In genomic region chr4:123234966-123235365, GRCh38 we compare ENCODE assay signal across 19 cellular contexts.
DNase-seq lines count a peak whose midpoint lies in the region; ATAC-seq and TF ChIP-seq lines count a peak whose summit lies in the region.
"Had no signal": no experiment of that assay in that cellular context is flagged by ENCODE, and none has a peak within 500 bp of the region (broad histone marks: within the 10 kb centered on the region; RNA-seq: fewer than 3 reads in every experiment).

No MANE protein-coding gene starts in this region.

- H4K20me1 ChIP-seq in GM23248 (ENCODE audit: insufficient read depth) (no peaks in the 10 kb centered on the region), SK-N-SH (ENCODE audit: insufficient read depth) (no peaks in the 10 kb centered on the region)
- H4K20me1 ChIP-seq: BLaER1 treated with 17β-estradiol and CSF1 and Interleukin-3, amounts not matched to agents 10 nM and 100 nM had no signal

- peaks cover 45% of the 10 kb centered on the region for H3F3A ChIP-seq in GM23248 (ENCODE audit: insufficient read depth)
- peaks cover 14% of the 10 kb centered on the region for H3F3A ChIP-seq in SK-N-SH (replicated peaks; ENCODE audit: insufficient read depth)

- in situ Hi-C loops in GM23248 (cut with MboI): no loop called here

- no peaks in the 10 kb centered on the region for H3K79me2 ChIP-seq in GM23248 (ENCODE audit: insufficient read depth)
- H3K79me2 ChIP-seq in SK-N-SH (ENCODE audit: insufficient read depth): no peaks in the 10 kb centered on the region

- H3K9ac ChIP-seq in GM23248: no peak overlapping the region
- no peak overlapping the region for H3K9ac ChIP-seq in SK-N-SH
- H3K9ac ChIP-seq: BLaER1 treated with 17β-estradiol and CSF1 and Interleukin-3, amounts not matched to agents 10 nM and 100 nM had no signal

- H3K27me3 ChIP-seq in GM23248 (replicated peaks; ENCODE audit: insufficient read depth): no peaks in the 10 kb centered on the region
- no peaks in the 10 kb centered on the region for H3K27me3 ChIP-seq in SK-N-SH (ENCODE audit: insufficient read depth)
- H3K27me3 ChIP-seq in thoracic aorta (replicated peaks; ENCODE audit: insufficient read depth): no peaks in the 10 kb centered on the region
- H3K27me3 ChIP-seq in upper lobe of left lung: no peaks in the 10 kb centered on the region
- H3K27me3 ChIP-seq in uterus: no peaks in the 10 kb centered on the region
- H3K27me3 ChIP-seq: BLaER1 treated with 17β-estradiol and CSF1 and Interleukin-3, amounts not matched to agents 10 nM and 100 nM; MG63 had no signal

- TF ChIP-seq RAD21 in SK-N-SH (IDR thresholded peaks at IDR 0.05; ENCODE audit: low read length): no peak

- H3K27ac ChIP-seq in GM23248 (peak overlapping the region; percentile 15; the same call in 1 of the 2 replicates), SK-N-SH (ENCODE audit: low read depth in 2 of 2, low read length in 1 of 2) (peak overlapping the region; percentile 38 to 43; a peak in 3 of 4 replicates), thoracic aorta (peak overlapping the region; percentile 18 to 54), upper lobe of left lung (peak overlapping the region in 1 of 4 donors; percentile 17), uterus (no peak overlapping the region)
- H3K27ac ChIP-seq: BLaER1 treated with 17β-estradiol and CSF1 and Interleukin-3, amounts not matched to agents 10 nM and 100 nM had no signal

- no peak for TF ChIP-seq CTCF in SK-N-SH (IDR thresholded peaks at IDR 0.05)
- TF ChIP-seq CTCF in thoracic aorta (IDR thresholded peaks at IDR 0.05): no peak
- TF ChIP-seq CTCF in upper lobe of left lung (IDR thresholded peaks at IDR 0.05): no peak
- TF ChIP-seq CTCF in uterus (IDR thresholded peaks at IDR 0.05): no peak

- no peaks in the 10 kb centered on the region for H3K9me2 ChIP-seq in GM23248 (ENCODE audit: insufficient read depth)
- H3K9me2 ChIP-seq in SK-N-SH: no peaks in the 10 kb centered on the region

- H3K4me2 ChIP-seq in GM23248 (ENCODE audit: unreplicated experiment): peak overlapping the region; percentile 3
- H3K4me2 ChIP-seq in SK-N-SH: no peak overlapping the region
- H3K4me2 ChIP-seq: BLaER1 treated with 17β-estradiol and CSF1 and Interleukin-3, amounts not matched to agents 10 nM and 100 nM had no signal

- TF ChIP-seq EP300 in SK-N-SH (IDR thresholded peaks at IDR 0.05; ENCODE audit: borderline replicate concordance in 1 of 2, low read depth in 1 of 2, low read length in 1 of 2) (no peak), upper lobe of left lung (IDR thresholded peaks at IDR 0.05) (no peak)

- POLR2A ChIA-PET in SK-N-SH (lab: Yijun Ruan, JAX): no interaction called here

- no peak for TF ChIP-seq POLR2A in upper lobe of left lung (IDR thresholded peaks at IDR 0.05)
- TF ChIP-seq POLR2A in uterus (IDR thresholded peaks at IDR 0.05): no peak

- DNase-seq in GM23248: peak; percentile 20
- no peak for DNase-seq in SK-N-SH
- peak; percentile 18 for DNase-seq in iris pigment epithelial cell (ENCODE audit: low read depth)
- DNase-seq in thoracic aorta (ENCODE audit: low spot score): no peak
- DNase-seq in NCI-H2171 treated with DMSO at 0.1 percent for 48 hours (lab: John Stamatoyannopoulos, UW): no peak
- DNase-seq in upper lobe of left lung: no peak
- no peak for DNase-seq in uterus
- DNase-seq: Caco-2; CD4-positive, alpha-beta memory T cell; DMS 273 treated with DMSO at 0.1 percent for 48 hours; DMS79 treated with DMSO at 0.1 percent for 48 hours; MG63; NCI-H1417; NCI-H1694 treated with DMSO at 0.1 percent for 48 hours; NCI-H2081 treated with DMSO at 0.1 percent for 48 hours had no signal

- H3K36me3 ChIP-seq in GM23248 (ENCODE audit: low read depth) (no peaks in the 10 kb centered on the region), SK-N-SH (replicated peaks in 1 of 2; ENCODE audit: control insufficient read depth in 1 of 2, insufficient read depth in 2 of 2, low read length in 1 of 2) (no peaks in the 10 kb centered on the region), thoracic aorta (no peaks in the 10 kb centered on the region), upper lobe of left lung (no peaks in the 10 kb centered on the region), uterus (no peaks in the 10 kb centered on the region)
- H3K36me3 ChIP-seq: MG63 had no signal

- intact Hi-C loops in uterus (cut with DNase I; ENCODE audit: low total_unique reads): no loop called here

- peaks cover 61% of the 10 kb centered on the region for H3K4me1 ChIP-seq in GM23248 (ENCODE audit: insufficient read depth)
- H3K4me1 ChIP-seq in SK-N-SH (ENCODE audit: control insufficient read depth in 1 of 2, insufficient read depth in 2 of 2, low read depth in 1 of 2, low read length in 1 of 2): peaks cover 0 to 34% of the 10 kb centered on the region in 2 experiments; a peak in 2 of 4 replicates
- peaks cover 44 to 53% of the 10 kb centered on the region in 2 donors for H3K4me1 ChIP-seq in thoracic aorta (ENCODE audit: control insufficient read depth in 1 of 2, low read depth in 2 of 2)
- peaks cover 0 to 5% (median 2%) of the 10 kb centered on the region in 4 donors for H3K4me1 ChIP-seq in upper lobe of left lung
- H3K4me1 ChIP-seq in uterus: no peaks in the 10 kb centered on the region

- H3K9me3 ChIP-seq in GM23248 (ENCODE audit: low read depth) (no peaks in the 10 kb centered on the region), SK-N-SH (no peaks in the 10 kb centered on the region), thoracic aorta (no peaks in the 10 kb centered on the region), upper lobe of left lung (no peaks in the 10 kb centered on the region), uterus (no peaks in the 10 kb centered on the region)
- H3K9me3 ChIP-seq: Caco-2, MG63 had no signal

- CTCF ChIA-PET in SK-N-SH (lab: Yijun Ruan, JAX): no interaction called here

- ATAC-seq in thoracic aorta (ENCODE audit: insufficient number of reproducible peaks, low FRiP score, low read depth) (no peak), upper lobe of left lung (ENCODE audit: low FRiP score in 2 of 2) (no peak), HG03432 (IDR thresholded peaks at IDR 0.05; ENCODE audit: unreplicated experiment) (no peak)
- ATAC-seq: K562, Panc1 had no signal

- H2AFZ ChIP-seq in GM23248 (no peak overlapping the region), SK-N-SH (ENCODE audit: low read depth) (no peak overlapping the region)

- H3K4me3 ChIP-seq in GM23248 (no peak overlapping the region), SK-N-SH (ENCODE audit: low read depth in 2 of 2, low read length in 1 of 2) (no peak overlapping the region), thoracic aorta (no peak overlapping the region), upper lobe of left lung (no peak overlapping the region), uterus (no peak overlapping the region)
- H3K4me3 ChIP-seq: BLaER1 treated with 17β-estradiol and CSF1 and Interleukin-3, amounts not matched to agents 10 nM and 100 nM; K562; MG63 had no signal

TF ChIP-seq in SK-N-SH, 30 proteins besides CTCF, POLR2A, EP300 and RAD21 (continues in another document):
- TF ChIP-seq YY1 (IDR thresholded peaks at IDR 0.05; ENCODE audit: low read depth) (no peak), MXI1 (IDR thresholded peaks at IDR 0.05; ENCODE audit: low read depth, low read length) (no peak), POLR2AphosphoS5 (IDR thresholded peaks at IDR 0.05; ENCODE audit: low read depth, low read length) (no peak), JUND (IDR thresholded peaks at IDR 0.05) (no peak), TEAD4 (IDR thresholded peaks at IDR 0.05; ENCODE audit: borderline replicate concordance, insufficient read depth) (no peak), CHD2 (IDR thresholded peaks at IDR 0.05; ENCODE audit: low read length, partially characterized antibody) (no peak), FOXM1 (IDR thresholded peaks at IDR 0.05; ENCODE audit: low read depth) (no peak), EZH2phosphoT487 (IDR thresholded peaks at IDR 0.05; ENCODE audit: borderline replicate concordance, low read depth) (no peak), SMC3 (IDR thresholded peaks at IDR 0.05; ENCODE audit: low read depth, low read length) (no peak), RXRA (IDR thresholded peaks at IDR 0.05; ENCODE audit: borderline replicate concordance, low read depth) (no peak), ELF1 (IDR thresholded peaks at IDR 0.05) (no peak), GATA2 (CRISPR knock-in tag; IDR thresholded peaks at IDR 0.05) (no peak), FOXJ3 (CRISPR knock-in tag; IDR thresholded peaks at IDR 0.05) (no peak), SIN3A (IDR thresholded peaks at IDR 0.05; ENCODE audit: borderline replicate concordance, low read depth, low read length) (no peak)
- TF ChIP-seq, protein P1, sequence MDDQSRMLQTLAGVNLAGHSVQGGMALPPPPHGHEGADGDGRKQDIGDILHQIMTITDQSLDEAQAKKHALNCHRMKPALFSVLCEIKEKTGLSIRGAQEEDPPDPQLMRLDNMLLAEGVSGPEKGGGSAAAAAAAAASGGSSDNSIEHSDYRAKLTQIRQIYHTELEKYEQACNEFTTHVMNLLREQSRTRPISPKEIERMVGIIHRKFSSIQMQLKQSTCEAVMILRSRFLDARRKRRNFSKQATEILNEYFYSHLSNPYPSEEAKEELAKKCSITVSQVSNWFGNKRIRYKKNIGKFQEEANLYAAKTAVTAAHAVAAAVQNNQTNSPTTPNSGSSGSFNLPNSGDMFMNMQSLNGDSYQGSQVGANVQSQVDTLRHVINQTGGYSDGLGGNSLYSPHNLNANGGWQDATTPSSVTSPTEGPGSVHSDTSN (IDR thresholded peaks at IDR 0.05): no peak
- TF ChIP-seq, protein P2, sequence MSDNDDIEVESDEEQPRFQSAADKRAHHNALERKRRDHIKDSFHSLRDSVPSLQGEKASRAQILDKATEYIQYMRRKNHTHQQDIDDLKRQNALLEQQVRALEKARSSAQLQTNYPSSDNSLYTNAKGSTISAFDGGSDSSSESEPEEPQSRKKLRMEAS (IDR thresholded peaks at IDR 0.05; ENCODE audit: low read depth): no peak
- TF ChIP-seq, protein P3, sequence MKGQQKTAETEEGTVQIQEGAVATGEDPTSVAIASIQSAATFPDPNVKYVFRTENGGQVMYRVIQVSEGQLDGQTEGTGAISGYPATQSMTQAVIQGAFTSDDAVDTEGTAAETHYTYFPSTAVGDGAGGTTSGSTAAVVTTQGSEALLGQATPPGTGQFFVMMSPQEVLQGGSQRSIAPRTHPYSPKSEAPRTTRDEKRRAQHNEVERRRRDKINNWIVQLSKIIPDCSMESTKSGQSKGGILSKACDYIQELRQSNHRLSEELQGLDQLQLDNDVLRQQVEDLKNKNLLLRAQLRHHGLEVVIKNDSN (IDR thresholded peaks at IDR 0.05; ENCODE audit: borderline replicate concordance, low read depth): no peak
- TF ChIP-seq, protein P4, sequence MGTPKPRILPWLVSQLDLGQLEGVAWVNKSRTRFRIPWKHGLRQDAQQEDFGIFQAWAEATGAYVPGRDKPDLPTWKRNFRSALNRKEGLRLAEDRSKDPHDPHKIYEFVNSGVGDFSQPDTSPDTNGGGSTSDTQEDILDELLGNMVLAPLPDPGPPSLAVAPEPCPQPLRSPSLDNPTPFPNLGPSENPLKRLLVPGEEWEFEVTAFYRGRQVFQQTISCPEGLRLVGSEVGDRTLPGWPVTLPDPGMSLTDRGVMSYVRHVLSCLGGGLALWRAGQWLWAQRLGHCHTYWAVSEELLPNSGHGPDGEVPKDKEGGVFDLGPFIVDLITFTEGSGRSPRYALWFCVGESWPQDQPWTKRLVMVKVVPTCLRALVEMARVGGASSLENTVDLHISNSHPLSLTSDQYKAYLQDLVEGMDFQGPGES (IDR thresholded peaks at IDR 0.05; ENCODE audit: low read depth, low read length): no peak

Comparison
In these comparisons a context has a peak if more than half of its experiments do, and no peak if none do; other contexts are left out.
1. DNase-seq: peak in GM23248 (single experiment) and iris pigment epithelial cell (single experiment); none in SK-N-SH (single experiment), thoracic aorta (single experiment), NCI-H2171 treated with DMSO at 0.1 percent for 48 hours (single experiment), upper lobe of left lung (0 of 2) and uterus (0 of 2).
2. H3K27ac ChIP-seq: peak in GM23248 (single experiment), SK-N-SH (2 of 2) and thoracic aorta (2 of 2); none in uterus (0 of 2).